9 cellular contexts compared by ENCODE assay signal in the genomic region with DNA sequence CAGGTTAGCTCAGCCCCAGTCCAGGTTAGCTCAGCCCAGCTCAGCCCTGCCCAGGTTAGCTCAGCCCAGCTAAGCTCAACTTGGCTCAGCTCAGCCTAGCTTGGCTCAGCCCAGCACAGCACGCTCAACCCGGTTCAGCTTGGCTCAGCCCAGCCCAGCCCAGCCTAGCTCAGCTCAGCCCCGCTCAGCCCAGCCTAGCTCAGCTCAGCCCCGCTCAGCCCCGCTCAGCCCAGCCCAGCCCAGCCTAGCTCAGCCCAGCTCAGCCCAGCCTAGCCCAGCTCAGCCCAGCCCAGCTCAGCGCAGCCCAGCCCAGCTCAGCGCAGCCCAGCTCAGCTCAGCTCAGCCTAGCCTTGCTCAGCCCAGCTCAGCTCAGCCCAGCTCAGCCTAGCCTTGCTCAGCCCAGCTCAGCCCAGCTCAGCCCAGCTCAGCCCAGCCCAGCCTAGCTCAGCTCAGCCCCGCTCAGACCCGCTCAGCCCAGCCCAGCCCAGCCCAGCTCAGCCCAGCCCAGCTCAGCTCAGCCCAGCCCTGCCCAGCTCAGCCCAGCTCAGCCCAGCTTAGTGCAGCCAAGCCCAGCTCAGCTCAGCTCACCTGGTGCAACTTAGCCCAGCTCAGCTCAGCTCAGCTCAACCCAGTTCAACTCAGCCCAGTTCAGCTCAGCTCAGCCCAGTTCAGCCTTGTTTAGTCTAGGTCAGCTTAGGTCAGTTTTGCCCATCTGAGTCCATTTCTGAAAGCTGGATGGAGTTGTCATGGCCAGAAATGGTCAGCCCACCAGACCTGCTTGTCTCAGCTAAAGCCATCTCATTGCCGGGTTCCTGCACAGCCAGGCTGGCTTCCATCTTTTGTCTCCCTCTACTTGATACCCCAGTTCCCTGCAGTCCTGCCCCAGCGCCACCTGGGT.
DNase-seq lines count a peak whose midpoint lies in the region; ATAC-seq, FAIRE-seq and TF ChIP-seq lines count a peak whose summit lies in the region.
"Had no signal": no experiment of that assay in that cellular context is flagged by ENCODE, and none has a peak within 500 bp of the region (broad histone marks: within the 10 kb centered on the region; RNA-seq: fewer than 3 reads in every experiment).

No MANE protein-coding gene starts in this region.

- WGBS in right lobe of liver (ENCODE audit: insufficient coverage, low coverage, low lambda C conversion rate, missing lambda C conversion rate), result 34% methylated on average over 2 of the region's 11 CpGs
- WGBS in HepG2 (ENCODE audit: low lambda C conversion rate), result 50% methylated on average over 5 of the region's 11 CpGs
- WGBS in prostate gland, result 90% methylated on average over 10 of the region's 11 CpGs

- no peak overlapping the region for H3K27ac Mint-ChIP-seq in glutamatergic neuron (ENCODE audit: unreplicated experiment)

- H3K4me1 Mint-ChIP-seq in activated T-cell treated with anti-CD3 and anti-CD28 coated beads, Interleukin-2, amount 50 U/mL, for 4 hours (ENCODE audit: low read depth), result peaks cover 30% of the 10 kb centered on the region
- H3K4me1 Mint-ChIP-seq in glutamatergic neuron (ENCODE audit: low read depth, unreplicated experiment), result no peaks in the 10 kb centered on the region

- H3K36me3 ChIP-seq in right lobe of liver (no peaks in the 10 kb centered on the region), HepG2 (replicated peaks in 1 of 2; ENCODE audit: control insufficient read depth in 1 of 2, insufficient read depth in 2 of 2, low read length in 2 of 2) (no peaks in the 10 kb centered on the region), kidney (ENCODE audit: control insufficient read depth in 1 of 2, insufficient read depth in 2 of 2, low read length in 2 of 2) (no peaks in the 10 kb centered on the region), uterus (no peaks in the 10 kb centered on the region), prostate gland (no peaks in the 10 kb centered on the region)

- no peaks in the 10 kb centered on the region for H3K4me1 ChIP-seq in right lobe of liver
- H3K4me1 ChIP-seq in HepG2 (ENCODE audit: insufficient read depth, low read length), result no peaks in the 10 kb centered on the region
- no peaks in the 10 kb centered on the region for H3K4me1 ChIP-seq in kidney (ENCODE audit: control insufficient read depth in 1 of 2, insufficient read depth in 1 of 2, low read depth in 1 of 2, low read length in 2 of 2)
- no peaks in the 10 kb centered on the region for H3K4me1 ChIP-seq in uterus
- no peaks in the 10 kb centered on the region for H3K4me1 ChIP-seq in prostate gland (replicated peaks)

- H3K4me2 ChIP-seq in HepG2 (ENCODE audit: low read depth, low read length), result no peak overlapping the region

- H3K9me3 Mint-ChIP-seq in activated T-cell treated with anti-CD3 and anti-CD28 coated beads, Interleukin-2, amount 50 U/mL, for 4 hours, result no peaks in the 10 kb centered on the region
- peaks cover 21% of the 10 kb centered on the region for H3K9me3 Mint-ChIP-seq in glutamatergic neuron (ENCODE audit: unreplicated experiment)

- intact Hi-C loops in right lobe of liver (cut with DNase I), result no loop called here
- intact Hi-C loops in HepG2 (cut with micrococcal nuclease; ENCODE audit: unreplicated experiment), result no loop called here
- intact Hi-C loops in kidney (cut with DNase I), result no loop called here
- intact Hi-C loops in uterus (cut with DNase I; ENCODE audit: low total_unique reads), result no loop called here
- intact Hi-C loops in prostate gland (cut with DNase I), result no loop called here

- H3K9ac ChIP-seq in HepG2 (ENCODE audit: insufficient read depth, low read depth, low read length) (no peak overlapping the region), kidney (ENCODE audit: low read length in 2 of 2) (no peak overlapping the region)

- peak; percentile 16 to 52 (median 29) for DNase-seq in right lobe of liver
- DNase-seq in HepG2 (ENCODE audit: low spot score), result no peak
- DNase-seq in activated T-cell treated with anti-CD3 and anti-CD28 coated beads, Interleukin-2, amount 50 U/mL, for 4 hours, result peak; percentile 10
- peak; percentile 63 for DNase-seq in kidney
- peak; percentile 5 for DNase-seq in uterus
- no peak for DNase-seq in prostate gland (ENCODE audit: low spot score)
- no peak for DNase-seq in glutamatergic neuron
- DNase-seq: NCI-H1105 treated with DMSO at 0.1 percent for 48 hours had no signal

- H3K4me3 Mint-ChIP-seq in activated T-cell treated with anti-CD3 and anti-CD28 coated beads, Interleukin-2, amount 50 U/mL, for 4 hours, result peak overlapping the region; percentile 78
- H3K4me3 Mint-ChIP-seq in glutamatergic neuron (ENCODE audit: unreplicated experiment), result no peak overlapping the region

- TF ChIP-seq RAD21 in HepG2 (CRISPR knock-in tag; IDR thresholded peaks at IDR 0.05), result no peak

- no peak overlapping the region for H3K4me3 ChIP-seq in right lobe of liver
- no peak overlapping the region for H3K4me3 ChIP-seq in HepG2 (replicated peaks in 1 of 3; ENCODE audit: insufficient read depth in 1 of 3, low read depth in 2 of 3, low read length in 3 of 3)
- no peak overlapping the region for H3K4me3 ChIP-seq in kidney (ENCODE audit: low read length in 2 of 2)
- H3K4me3 ChIP-seq in uterus, result no peak overlapping the region
- H3K4me3 ChIP-seq in prostate gland, result no peak overlapping the region

- no peaks in the 10 kb centered on the region for H3K79me2 ChIP-seq in HepG2 (ENCODE audit: insufficient read depth, low read length)

- TF ChIP-seq EP300 in HepG2 (IDR thresholded peaks at IDR 0.05; ENCODE audit: low read depth in 2 of 2, low read length in 2 of 2) (no peak), HepG2 (CRISPR knock-in tag; IDR thresholded peaks at IDR 0.05; ENCODE audit: borderline replicate concordance) (no peak)

- FAIRE-seq in HepG2 (lab: Jason Lieb, UNC) (no peak), kidney (lab: Jason Lieb, UNC) (no peak)

- ATAC-seq in right lobe of liver, result peak in 1 of 4 donors; percentile 11
- no peak for ATAC-seq in HepG2
- peak; percentile 19 to 34 for ATAC-seq in activated T-cell treated with anti-CD3 and anti-CD28 coated beads, Interleukin-2, amount 50 U/mL, for 4 hours
- ATAC-seq in GM19452 (IDR thresholded peaks at IDR 0.05; ENCODE audit: unreplicated experiment), result no peak

- in situ Hi-C loops in HepG2 (cut with HindIII; ENCODE audit: extremely low pct_ligation_motif_present, low pct_unique_long_range_greater_than_20kb), result no loop called here

- peaks cover 26% of the 10 kb centered on the region for H3K27me3 Mint-ChIP-seq in activated T-cell treated with anti-CD3 and anti-CD28 coated beads, Interleukin-2, amount 50 U/mL, for 4 hours (ENCODE audit: low read depth)
- H3K27me3 Mint-ChIP-seq in glutamatergic neuron (ENCODE audit: unreplicated experiment), result peaks cover 6% of the 10 kb centered on the region

- BruUV-seq in HepG2 (replicated peaks; lab: Mats Ljungman, UMichigan), result no TSS peak

- POLR2A ChIA-PET in HepG2 (lab: Yijun Ruan, JAX), result no interaction called here

- TF ChIP-seq CTCF in right lobe of liver (IDR thresholded peaks at IDR 0.05), result no peak
- TF ChIP-seq CTCF in HepG2 (CRISPR knock-in tag; IDR thresholded peaks at IDR 0.05), result no peak
- TF ChIP-seq CTCF in kidney (IDR thresholded peaks at IDR 0.05; ENCODE audit: borderline replicate concordance, extremely low read depth, insufficient read depth), result no peak
- no peak for TF ChIP-seq CTCF in uterus (IDR thresholded peaks at IDR 0.05)
- TF ChIP-seq CTCF in prostate gland (IDR thresholded peaks at IDR 0.05), result no peak
- no peak for TF ChIP-seq CTCF in glutamatergic neuron (IDR thresholded peaks at IDR 0.05; ENCODE audit: partially characterized antibody, unreplicated experiment)

- no peaks in the 10 kb centered on the region for H3K9me3 ChIP-seq in right lobe of liver
- H3K9me3 ChIP-seq in HepG2 (ENCODE audit: low read length), result no peaks in the 10 kb centered on the region
- no peaks in the 10 kb centered on the region for H3K9me3 ChIP-seq in kidney (ENCODE audit: control insufficient read depth in 1 of 2, low read length in 2 of 2)
- peaks cover 0 to 3% of the 10 kb centered on the region in 2 donors for H3K9me3 ChIP-seq in uterus
- no peaks in the 10 kb centered on the region for H3K9me3 ChIP-seq in prostate gland

- no peak overlapping the region for H2AFZ ChIP-seq in HepG2 (ENCODE audit: low read length)

- CTCF ChIA-PET in HepG2 (lab: Yijun Ruan, JAX; ENCODE audit: low intra/inter-chr PET ratio, low total read pairs), result no interaction called here

- H4K20me1 ChIP-seq in HepG2 (ENCODE audit: insufficient read depth, low read length), result no peaks in the 10 kb centered on the region

- no peak overlapping the region for H3K27ac ChIP-seq in right lobe of liver
- no peak overlapping the region for H3K27ac ChIP-seq in HepG2 (ENCODE audit: extremely low read length, insufficient read depth, low read length)
- no peak overlapping the region for H3K27ac ChIP-seq in kidney (ENCODE audit: low read depth in 2 of 2, low read length in 2 of 2)
- H3K27ac ChIP-seq in uterus, result no peak overlapping the region
- no peak overlapping the region for H3K27ac ChIP-seq in prostate gland

- TF ChIP-seq POLR2A in right lobe of liver (IDR thresholded peaks at IDR 0.05) (no peak), HepG2 (IDR thresholded peaks at IDR 0.05; ENCODE audit: insufficient read depth in 1 of 2, low read depth in 2 of 2, low read length in 2 of 2) (no peak), uterus (IDR thresholded peaks at IDR 0.05) (no peak), prostate gland (IDR thresholded peaks at IDR 0.05) (no peak)

- H3K36me3 Mint-ChIP-seq in activated T-cell treated with anti-CD3 and anti-CD28 coated beads, Interleukin-2, amount 50 U/mL, for 4 hours (ENCODE audit: insufficient read depth), result no peaks in the 10 kb centered on the region
- peaks cover 5% of the 10 kb centered on the region for H3K36me3 Mint-ChIP-seq in glutamatergic neuron (ENCODE audit: unreplicated experiment)

- no peaks in the 10 kb centered on the region for H3K27me3 ChIP-seq in right lobe of liver
- peaks cover 13 to 34% of the 10 kb centered on the region in 2 experiments; a peak in 4 of 5 replicates for H3K27me3 ChIP-seq in HepG2 (ENCODE audit: control insufficient read depth in 1 of 2, insufficient read depth in 2 of 2, low read length in 2 of 2)
- no peaks in the 10 kb centered on the region for H3K27me3 ChIP-seq in uterus
- peaks cover 3% of the 10 kb centered on the region for H3K27me3 ChIP-seq in prostate gland (replicated peaks; ENCODE audit: insufficient read depth)

TF ChIP-seq in HepG2, 621 proteins besides CTCF, POLR2A, EP300 and RAD21 (continues in another document):
- TF ChIP-seq POLR2AphosphoS2 (IDR thresholded peaks at IDR 0.05; ENCODE audit: low read depth, low read length) (no peak), RBM39 (IDR thresholded peaks at IDR 0.05; ENCODE audit: low read depth, low read length, poor library complexity, severe bottlenecking) (no peak), IKZF1 (IDR thresholded peaks at IDR 0.05) (no peak)
- TF ChIP-seq, protein P1, sequence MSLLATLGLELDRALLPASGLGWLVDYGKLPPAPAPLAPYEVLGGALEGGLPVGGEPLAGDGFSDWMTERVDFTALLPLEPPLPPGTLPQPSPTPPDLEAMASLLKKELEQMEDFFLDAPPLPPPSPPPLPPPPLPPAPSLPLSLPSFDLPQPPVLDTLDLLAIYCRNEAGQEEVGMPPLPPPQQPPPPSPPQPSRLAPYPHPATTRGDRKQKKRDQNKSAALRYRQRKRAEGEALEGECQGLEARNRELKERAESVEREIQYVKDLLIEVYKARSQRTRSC (CRISPR knock-in tag; IDR thresholded peaks at IDR 0.05; ENCODE audit: low read depth), result no peak

Comparison
In these comparisons a context has a peak if more than half of its experiments do, and no peak if none do; other contexts are left out.
1. DNase-seq: peak in right lobe of liver (3 of 3), activated T-cell treated with anti-CD3 and anti-CD28 coated beads, Interleukin-2, amount 50 U/mL, for 4 hours (single experiment), kidney (single experiment) and uterus (2 of 2); none in HepG2 (single experiment), prostate gland (single experiment) and glutamatergic neuron (single experiment).
2. ATAC-seq: peak in activated T-cell treated with anti-CD3 and anti-CD28 coated beads, Interleukin-2, amount 50 U/mL, for 4 hours (2 of 2); none in HepG2 (single experiment) and GM19452 (single experiment).